8 cellular contexts compared by ENCODE assay signal in the genomic region with DNA sequence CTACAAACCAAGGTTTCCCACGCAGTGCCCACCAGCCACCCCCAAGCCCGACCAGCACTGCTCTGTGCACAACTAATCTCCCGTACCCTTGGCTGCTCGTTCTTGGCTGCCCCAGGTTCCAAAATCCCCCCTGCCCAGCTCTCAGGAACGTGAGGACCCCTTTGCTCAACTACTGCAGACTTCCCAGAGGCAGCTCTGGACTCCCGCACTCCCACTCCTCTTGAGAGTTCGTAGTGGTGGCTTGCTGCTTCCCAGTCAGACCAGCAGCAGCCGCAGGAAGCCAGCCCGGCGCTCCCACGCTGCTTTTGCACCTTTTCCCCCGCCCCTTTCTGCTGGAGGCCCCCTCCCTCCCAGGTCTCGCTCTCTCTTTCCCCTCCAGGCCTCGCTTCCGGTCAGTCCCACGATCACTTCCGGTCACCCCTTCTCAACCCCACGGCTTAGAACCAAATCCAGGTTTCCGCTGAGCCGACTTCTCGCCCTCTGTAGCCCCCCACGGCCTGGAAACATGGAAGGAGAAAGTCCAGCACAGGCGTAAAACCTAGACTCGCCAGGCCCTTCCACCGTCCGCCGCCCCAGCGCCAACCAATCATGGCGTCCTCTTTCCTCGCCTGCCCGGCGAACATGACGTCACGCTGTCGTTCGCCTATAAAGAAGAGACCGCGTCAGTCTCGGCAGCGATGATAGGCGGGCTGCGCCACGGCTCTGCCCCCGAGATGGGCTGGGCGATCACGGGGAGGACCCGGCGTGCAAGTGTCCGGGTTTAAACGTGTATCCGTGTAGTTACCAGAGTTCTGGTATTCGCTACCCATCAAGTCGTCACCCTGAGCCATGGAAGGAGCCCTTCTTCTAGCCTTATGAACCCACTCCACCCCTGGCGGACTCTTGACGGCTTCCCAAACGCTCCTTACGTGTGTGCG. TPM values are rescaled to one million over a fixed set of nuclear protein-coding genes. Genes with fewer than 3 reads are reported as not detected.
A peak's percentile ranks its signal among the peaks of the same experiment; 100 is the strongest.
DNase-seq lines count a peak whose midpoint lies in the region; ATAC-seq and TF ChIP-seq lines count a peak whose summit lies in the region.

A gene with protein sequence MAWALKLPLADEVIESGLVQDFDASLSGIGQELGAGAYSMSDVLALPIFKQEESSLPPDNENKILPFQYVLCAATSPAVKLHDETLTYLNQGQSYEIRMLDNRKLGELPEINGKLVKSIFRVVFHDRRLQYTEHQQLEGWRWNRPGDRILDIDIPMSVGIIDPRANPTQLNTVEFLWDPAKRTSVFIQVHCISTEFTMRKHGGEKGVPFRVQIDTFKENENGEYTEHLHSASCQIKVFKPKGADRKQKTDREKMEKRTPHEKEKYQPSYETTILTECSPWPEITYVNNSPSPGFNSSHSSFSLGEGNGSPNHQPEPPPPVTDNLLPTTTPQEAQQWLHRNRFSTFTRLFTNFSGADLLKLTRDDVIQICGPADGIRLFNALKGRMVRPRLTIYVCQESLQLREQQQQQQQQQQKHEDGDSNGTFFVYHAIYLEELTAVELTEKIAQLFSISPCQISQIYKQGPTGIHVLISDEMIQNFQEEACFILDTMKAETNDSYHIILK (minus strand): TSS at position 621 of the 917 bp plus-strand sequence. CDS start 713 bp downstream, outside the sequence.

- no peaks in the 10 kb centered on the region for H3K4me1 ChIP-seq in ovary (ENCODE audit: insufficient read depth)
- H3K4me1 ChIP-seq in thymus (ENCODE audit: control insufficient read depth, insufficient read depth, low read length): peaks cover 7% of the 10 kb centered on the region

- H3K27ac ChIP-seq in ovary: peak within 1 kb of the TSS; percentile 89 to 97
- H3K27ac ChIP-seq in thymus (ENCODE audit: low read depth): peak within 1 kb of the TSS; percentile 95

- no peaks in the 10 kb centered on the region for H3K9me3 ChIP-seq in ovary
- H3K9me3 ChIP-seq in thymus (ENCODE audit: control insufficient read depth): no peaks in the 10 kb centered on the region

- H3K27me3 ChIP-seq in ovary (no peaks in the 10 kb centered on the region), thymus (ENCODE audit: control insufficient read depth, insufficient read depth) (no peaks in the 10 kb centered on the region)

- no peak for TF ChIP-seq EP300 in ovary (IDR thresholded peaks at IDR 0.05)

- H3K4me3 ChIP-seq in ovary: peak within 1 kb of the TSS; percentile 85
- H3K4me3 ChIP-seq in thymus (ENCODE audit: low read length): peak within 1 kb of the TSS; percentile 79

- 0 to 2% (median 1%) methylated on average over 58 of the region's 58 CpGs for WGBS in ovary, 3 donors
- WGBS in thymus: under 1% methylated on average over 58 of the region's 58 CpGs

- DNase-seq in GM10266 (ENCODE audit: extremely low spot score) (peak; percentile 89), NCI-H128 (lab: John Stamatoyannopoulos, UW; ENCODE audit: unreplicated experiment) (peak; percentile 96), SW480 (ENCODE audit: low spot score) (peak; percentile 95), Right ventricle myocardium inferior (ENCODE audit: missing footprints) (peak; percentile 99), ovary (peak; percentile 95 to 97 (median 96))
- peak; percentile 86 for DNase-seq in activated naive CD8-positive, alpha-beta T cell treated with anti-CD3 and anti-CD28 coated beads, Interleukin-2, amount 50 U/mL, for 16 hours (ENCODE audit: low read depth, low spot score)

- intact Hi-C loops in Right ventricle myocardium inferior (cut with DNase I): loop anchor here (2.0 to 5.0 kb wide), 3 partner anchors 45 to 90 kb away; a partner anchor contains a TSS
- intact Hi-C loops in ovary (cut with DNase I): loop anchor here in 2 of 4 donors (2.0 to 5.0 kb wide), 2 partner anchors 44 to 65 kb away; a partner anchor contains a TSS

- ATAC-seq in HG02623 (IDR thresholded peaks at IDR 0.05; ENCODE audit: unreplicated experiment) (peak; percentile 85), Right ventricle myocardium inferior (peak; percentile 99)

- peak; percentile 71 for TF ChIP-seq POLR2A in ovary (IDR thresholded peaks at IDR 0.05)

- H3K36me3 ChIP-seq in ovary (no peaks in the 10 kb centered on the region), thymus (ENCODE audit: control insufficient read depth, insufficient read depth) (no peaks in the 10 kb centered on the region)

- TF ChIP-seq CTCF in GM10266 (IDR thresholded peaks at IDR 0.05; ENCODE audit: control insufficient read depth, insufficient read depth, low read depth, missing control alignments) (no peak), ovary (IDR thresholded peaks at IDR 0.05) (no peak)

RNA-seq across cellular contexts. Expression of the gene that starts here (rescaled TPM):
- total RNA-seq in Right ventricle myocardium inferior: 22.3 TPM
- total RNA-seq in ovary: 10 to 100 TPM; 10.5 to 32.0 (median 22.7) TPM
- 10 to 100 TPM; 14.9 to 27.7 TPM for polyA plus RNA-seq in ovary
- 25.3 TPM for polyA plus RNA-seq in thymus

Comparison
In these comparisons a context has a peak if more than half of its experiments do, and no peak if none do; other contexts are left out.
1. Peak in every context shown above with its lines: DNase-seq, ATAC-seq, H3K4me3 ChIP-seq and H3K27ac ChIP-seq.